Comparison of ENCODE assay signal across 1 cellular context in the genomic region with DNA sequence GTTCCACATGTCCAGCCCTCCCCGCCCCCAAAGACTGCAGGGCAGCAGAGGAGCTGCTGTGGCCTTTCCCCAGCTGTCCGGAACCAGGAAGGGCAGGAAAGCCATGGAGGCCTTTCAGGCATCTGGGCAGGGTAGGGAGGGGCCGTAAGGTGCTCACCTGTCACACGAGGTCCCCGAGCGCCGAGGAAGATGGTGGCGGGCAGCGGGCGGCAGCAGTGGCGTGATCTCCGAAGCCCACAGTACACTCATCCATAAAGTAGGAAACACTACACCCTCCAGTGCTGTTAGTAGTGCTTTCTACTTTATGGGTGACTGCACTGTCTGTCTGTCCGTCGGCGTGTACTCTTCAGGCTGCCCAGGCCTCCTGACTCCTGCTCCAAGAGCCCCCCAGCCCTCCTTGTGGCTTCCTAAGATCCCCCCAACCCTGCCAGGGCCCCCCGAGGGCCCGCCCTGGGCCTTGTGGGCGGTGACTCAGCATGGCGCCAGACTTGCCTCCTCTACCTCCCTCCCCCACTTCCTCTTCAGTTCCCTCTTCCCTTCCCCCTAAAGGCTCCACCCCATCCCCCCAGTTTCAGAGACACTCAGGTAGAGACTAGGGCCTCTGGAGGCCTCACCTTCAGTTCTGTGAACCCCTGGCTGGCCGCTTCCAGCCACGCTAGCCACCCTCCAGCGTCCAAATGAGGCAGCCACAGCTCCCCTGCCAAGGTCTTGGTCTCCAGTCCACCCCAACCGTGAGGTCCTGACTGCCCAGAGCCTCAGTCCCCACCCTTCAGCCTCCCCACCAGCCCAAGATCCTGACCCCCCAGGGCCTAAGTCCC.
TF ChIP-seq lines count a peak whose summit lies in the region.

No MANE protein-coding gene starts in this region.

TF ChIP-seq in IMR-90, 13 proteins besides CTCF, POLR2A, EP300 and RAD21 (continued from another document):
- no peak for TF ChIP-seq FOS (IDR thresholded peaks at IDR 0.05; ENCODE audit: low read depth, low read length)
- TF ChIP-seq CHD1 (IDR thresholded peaks at IDR 0.05; ENCODE audit: low read depth, low read length), result no peak
- TF ChIP-seq CEBPB (IDR thresholded peaks at IDR 0.05; ENCODE audit: low read depth, low read length), result no peak
- no peak for TF ChIP-seq ELK1 (IDR thresholded peaks at IDR 0.05; ENCODE audit: borderline replicate concordance, low read depth, low read length)
- no peak for TF ChIP-seq MAFK (IDR thresholded peaks at IDR 0.05; ENCODE audit: low read depth, low read length)
- TF ChIP-seq, protein P1, sequence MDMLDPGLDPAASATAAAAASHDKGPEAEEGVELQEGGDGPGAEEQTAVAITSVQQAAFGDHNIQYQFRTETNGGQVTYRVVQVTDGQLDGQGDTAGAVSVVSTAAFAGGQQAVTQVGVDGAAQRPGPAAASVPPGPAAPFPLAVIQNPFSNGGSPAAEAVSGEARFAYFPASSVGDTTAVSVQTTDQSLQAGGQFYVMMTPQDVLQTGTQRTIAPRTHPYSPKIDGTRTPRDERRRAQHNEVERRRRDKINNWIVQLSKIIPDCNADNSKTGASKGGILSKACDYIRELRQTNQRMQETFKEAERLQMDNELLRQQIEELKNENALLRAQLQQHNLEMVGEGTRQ (IDR thresholded peaks at IDR 0.05; ENCODE audit: low read depth, low read length), result no peak
- no peak for TF ChIP-seq RFX5 (IDR thresholded peaks at IDR 0.05; ENCODE audit: low read depth, low read length)
- TF ChIP-seq BHLHE40 (IDR thresholded peaks at IDR 0.05; ENCODE audit: low read depth, low read length), result no peak
- TF ChIP-seq MAZ (IDR thresholded peaks at IDR 0.05; ENCODE audit: borderline replicate concordance, low read depth, low read length), result no peak
- TF ChIP-seq NFE2L2 (IDR thresholded peaks at IDR 0.05; ENCODE audit: low read depth, low read length), result no peak
- TF ChIP-seq SMC3 (IDR thresholded peaks at IDR 0.05; ENCODE audit: low read depth, low read length), result no peak
- no peak for TF ChIP-seq MXI1 (IDR thresholded peaks at IDR 0.05; ENCODE audit: borderline replicate concordance, low read depth, low read length)
